Comparison of ENCODE assay signal across 16 cellular contexts in the genomic region with DNA sequence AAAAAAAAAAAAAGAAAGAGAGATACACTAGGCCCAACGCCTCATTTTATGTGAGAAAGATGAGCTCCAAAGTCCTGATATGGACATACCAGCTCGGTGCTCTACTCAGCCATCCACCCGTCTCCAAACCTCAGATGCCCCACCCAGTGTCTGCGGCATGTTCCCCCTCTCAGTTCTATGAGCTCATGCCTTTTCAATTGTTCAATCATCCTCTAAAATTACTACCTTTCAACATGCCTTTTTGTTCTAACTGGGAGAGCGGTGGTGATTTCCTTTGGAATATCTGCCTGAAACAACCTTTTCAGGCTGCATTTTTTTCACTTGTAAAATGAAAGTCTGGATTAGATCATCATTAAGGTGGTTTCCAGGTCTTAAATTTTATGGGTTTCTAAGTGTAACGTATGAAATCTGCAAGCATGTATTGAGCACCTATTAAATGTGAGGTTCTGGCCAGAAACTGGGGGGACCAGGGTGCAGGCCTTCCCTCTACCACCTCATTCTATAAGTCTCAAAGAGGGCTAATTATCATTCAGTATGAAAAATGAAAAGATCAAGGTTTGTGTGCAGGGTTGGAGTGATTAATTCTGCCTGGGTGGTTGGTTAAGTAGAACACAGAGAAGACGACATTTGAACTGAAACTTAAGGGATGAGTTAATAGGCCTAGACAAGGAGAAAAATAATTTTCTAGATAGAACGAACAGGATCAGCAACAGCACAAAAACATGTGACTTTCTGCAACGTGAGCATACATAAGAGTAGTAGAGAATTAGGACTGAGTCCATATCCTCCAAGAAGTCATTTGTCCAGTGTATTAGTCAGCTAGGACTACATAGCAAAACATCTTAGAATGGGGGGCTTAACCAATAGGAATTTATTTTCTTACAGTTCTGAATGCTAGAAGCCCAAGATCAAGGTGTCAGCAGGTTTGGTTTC.
DNase-seq lines count a peak whose midpoint lies in the region; FAIRE-seq and TF ChIP-seq lines count a peak whose summit lies in the region.
"Had no signal": no experiment of that assay in that cellular context is flagged by ENCODE, and none has a peak within 500 bp of the region (broad histone marks: within the 10 kb centered on the region; RNA-seq: fewer than 3 reads in every experiment).

No MANE protein-coding gene starts in this region.

- H3K36me3 Mint-ChIP-seq in nephron progenitor cell (ENCODE audit: low read depth): no peaks in the 10 kb centered on the region
- H3K36me3 Mint-ChIP-seq in T-helper 2 cell treated with Interferon-gamma antibody and Interleukin-4, amounts not matched to agents 5 μg/mL and 100 μg/mL, for 36 hours (ENCODE audit: low read depth): no peaks in the 10 kb centered on the region

- no peaks in the 10 kb centered on the region for H3K9me3 Mint-ChIP-seq in nephron progenitor cell
- no peaks in the 10 kb centered on the region for H3K9me3 Mint-ChIP-seq in T-helper 2 cell treated with Interferon-gamma antibody and Interleukin-4, amounts not matched to agents 5 μg/mL and 100 μg/mL, for 36 hours
- H3K9me3 Mint-ChIP-seq: CD4-positive, alpha-beta T cell had no signal

- H3K4me3 ChIP-seq in bronchial epithelial cell (ENCODE audit: low read depth, low read length): no peak overlapping the region
- H3K4me3 ChIP-seq: left ventricle myocardium inferior had no signal

- H3K27me3 ChIP-seq in bronchial epithelial cell (ENCODE audit: control insufficient read depth, insufficient read depth, low read length): no peaks in the 10 kb centered on the region

- peak overlapping the region; percentile 40 for H3K27ac Mint-ChIP-seq in nephron progenitor cell
- no peak overlapping the region for H3K27ac Mint-ChIP-seq in T-helper 2 cell treated with Interferon-gamma antibody and Interleukin-4, amounts not matched to agents 5 μg/mL and 100 μg/mL, for 36 hours
- H3K27ac Mint-ChIP-seq: CD4-positive, alpha-beta T cell had no signal

- no peak overlapping the region for H3K4me3 Mint-ChIP-seq in nephron progenitor cell
- no peak overlapping the region for H3K4me3 Mint-ChIP-seq in T-helper 2 cell treated with Interferon-gamma antibody and Interleukin-4, amounts not matched to agents 5 μg/mL and 100 μg/mL, for 36 hours
- H3K4me3 Mint-ChIP-seq: CD4-positive, alpha-beta T cell had no signal

- DNase-seq in NCI-H146 (lab: John Stamatoyannopoulos, UW) (peak; percentile 1), NCI-H146 treated with DMSO at 0.1 percent for 48 hours (lab: John Stamatoyannopoulos, UW; ENCODE audit: unreplicated experiment) (no peak), HK-2 (ENCODE audit: unreplicated experiment) (peak; percentile 77), bronchial epithelial cell (ENCODE audit: low read depth) (peak; percentile 64), nephron progenitor cell (no peak), ecto neural progenitor cell (ENCODE audit: low spot score) (no peak), foreskin melanocyte (no peak)
- DNase-seq in T-helper 2 cell treated with Interferon-gamma antibody and Interleukin-4, amounts not matched to agents 5 μg/mL and 100 μg/mL, for 36 hours (ENCODE audit: low spot score): no peak
- DNase-seq: 8988T; activated CD4-positive, alpha-beta T cell treated with anti-CD3 and anti-CD28 coated beads for 48 hours; CD4-positive, alpha-beta T cell; cerebellar nuclear complex; left ventricle myocardium inferior; NCI-H510A; stimulated activated CD4-positive, alpha-beta T cell treated with anti-CD3 and anti-CD28 coated beads, Interleukin-4, amount 100 ng/mL, for 1 hour; stimulated activated naive CD4-positive, alpha-beta T cell had no signal

- H3K4me1 Mint-ChIP-seq in nephron progenitor cell: peaks cover 56% of the 10 kb centered on the region
- H3K4me1 Mint-ChIP-seq in T-helper 2 cell treated with Interferon-gamma antibody and Interleukin-4, amounts not matched to agents 5 μg/mL and 100 μg/mL, for 36 hours (ENCODE audit: low read depth): peaks cover 14% of the 10 kb centered on the region

- H3K36me3 ChIP-seq in bronchial epithelial cell (ENCODE audit: control insufficient read depth, insufficient read depth, low read length): no peaks in the 10 kb centered on the region
- H3K36me3 ChIP-seq: left ventricle myocardium inferior had no signal

- TF ChIP-seq CTCF in bronchial epithelial cell (IDR thresholded peaks at IDR 0.05; ENCODE audit: insufficient read depth, low read length, severe bottlenecking): no peak
- TF ChIP-seq CTCF in nephron progenitor cell (IDR thresholded peaks at IDR 0.05): no peak

- FAIRE-seq in bronchial epithelial cell (lab: Jason Lieb, UNC): no peak

- H3K27me3 Mint-ChIP-seq in nephron progenitor cell (ENCODE audit: low read depth, poor library complexity): no peaks in the 10 kb centered on the region
- no peaks in the 10 kb centered on the region for H3K27me3 Mint-ChIP-seq in T-helper 2 cell treated with Interferon-gamma antibody and Interleukin-4, amounts not matched to agents 5 μg/mL and 100 μg/mL, for 36 hours (ENCODE audit: low read depth)
- H3K27me3 Mint-ChIP-seq: CD4-positive, alpha-beta T cell had no signal

Comparison
In these comparisons a context has a peak if more than half of its experiments do, and no peak if none do; other contexts are left out.
1. DNase-seq: peak in NCI-H146 (single experiment), HK-2 (single experiment) and bronchial epithelial cell (single experiment); none in NCI-H146 treated with DMSO at 0.1 percent for 48 hours (single experiment), nephron progenitor cell (single experiment), T-helper 2 cell treated with Interferon-gamma antibody and Interleukin-4, amounts not matched to agents 5 μg/mL and 100 μg/mL, for 36 hours (single experiment), ecto neural progenitor cell (single experiment) and foreskin melanocyte (single experiment).